ENCODE assay signal across 8 cellular contexts in genomic region chr7:142855756-142856564, GRCh38. TPM values are rescaled to one million over a fixed set of nuclear protein-coding genes. Genes with fewer than 3 reads are reported as not detected.
DNase-seq lines count a peak whose midpoint lies in the region; ATAC-seq and TF ChIP-seq lines count a peak whose summit lies in the region.

No MANE protein-coding gene starts in this region.

- H3K27ac ChIP-seq in brain microvascular endothelial cell (no peak overlapping the region), suprapubic skin (peak overlapping the region; percentile 92)

- H3K4me3 ChIP-seq in brain microvascular endothelial cell (ENCODE audit: low read depth, low read length) (peak overlapping the region; percentile 73), suprapubic skin (peak overlapping the region; percentile 78)

- TF ChIP-seq CTCF in brain microvascular endothelial cell (IDR thresholded peaks at IDR 0.05; ENCODE audit: low read depth, low read length, missing control alignments) (no peak), suprapubic skin (IDR thresholded peaks at IDR 0.05) (no peak)

- in situ Hi-C loops in brain microvascular endothelial cell (cut with HindIII; ENCODE audit: low pct_ligation_motif_present, low sequenced_read_pairs) = no loop called here

- peaks cover 46% of the 10 kb centered on the region for H3K4me1 ChIP-seq in suprapubic skin

- TF ChIP-seq EP300 in suprapubic skin (IDR thresholded peaks at IDR 0.05) = no peak

- peak; percentile 26 for DNase-seq in NCI-H345 (lab: John Stamatoyannopoulos, UW)
- DNase-seq in NCI-H345 treated with DMSO at 0.1 percent for 48 hours (lab: John Stamatoyannopoulos, UW; ENCODE audit: unreplicated experiment) = no peak
- no peak for DNase-seq in brain microvascular endothelial cell
- peak; percentile 90 for DNase-seq in left lobe of liver (ENCODE audit: low spot score)
- DNase-seq in suprapubic skin (ENCODE audit: low spot score in 2 of 2) = peak; percentile 88 to 89
- no peak for DNase-seq in NOMO-1 treated with dmso at 0.1 percent for 144 hours (lab: John Stamatoyannopoulos, UW; ENCODE audit: unreplicated experiment)
- DNase-seq in GF-D8 (lab: John Stamatoyannopoulos, UW) = no peak
- no peak for DNase-seq in NCI-H2029 (lab: John Stamatoyannopoulos, UW)

- H3K36me3 ChIP-seq in brain microvascular endothelial cell (replicated peaks) (no peaks in the 10 kb centered on the region), suprapubic skin (no peaks in the 10 kb centered on the region)

- no peaks in the 10 kb centered on the region for H3K9me3 ChIP-seq in suprapubic skin

- WGBS in suprapubic skin = 22% methylated on average over 11 of the region's 12 CpGs

- no peak for TF ChIP-seq POLR2A in suprapubic skin (IDR thresholded peaks at IDR 0.05)

- H3K27me3 ChIP-seq in brain microvascular endothelial cell (replicated peaks) (no peaks in the 10 kb centered on the region), suprapubic skin (no peaks in the 10 kb centered on the region)

- ATAC-seq in left lobe of liver = peak; percentile 62

RNA-seq across cellular contexts. Expression of gene EPHB6, which starts 1.1 kb away (rescaled TPM):
- total RNA-seq in left lobe of liver = 5.1 TPM
- 100 to 1,000 TPM; 207 to 299 (median 258) TPM for total RNA-seq in suprapubic skin

RNA-seq across cellular contexts. Expression of gene TRPV6, which starts 29.6 kb away (rescaled TPM):
- total RNA-seq in left lobe of liver = 0.53 TPM
- total RNA-seq in suprapubic skin = 10 to 100 TPM in 3 of 4 donors, 1 to 10 TPM in 1; 7.5 to 34.8 (median 15.0) TPM

Comparison
In these comparisons a context has a peak if more than half of its experiments do, and no peak if none do; other contexts are left out.
1. DNase-seq: peak in NCI-H345 (single experiment), left lobe of liver (single experiment) and suprapubic skin (2 of 2); none in NCI-H345 treated with DMSO at 0.1 percent for 48 hours (single experiment), brain microvascular endothelial cell (single experiment), NOMO-1 treated with dmso at 0.1 percent for 144 hours (single experiment), GF-D8 (single experiment) and NCI-H2029 (single experiment).
2. RNA of gene EPHB6, which starts 1.1 kb away (total RNA-seq): 207 to 299 TPM in suprapubic skin; 5.1 TPM in left lobe of liver (single experiment); every median in the first group is over 10 times any median in the second.